In the genomic region with DNA sequence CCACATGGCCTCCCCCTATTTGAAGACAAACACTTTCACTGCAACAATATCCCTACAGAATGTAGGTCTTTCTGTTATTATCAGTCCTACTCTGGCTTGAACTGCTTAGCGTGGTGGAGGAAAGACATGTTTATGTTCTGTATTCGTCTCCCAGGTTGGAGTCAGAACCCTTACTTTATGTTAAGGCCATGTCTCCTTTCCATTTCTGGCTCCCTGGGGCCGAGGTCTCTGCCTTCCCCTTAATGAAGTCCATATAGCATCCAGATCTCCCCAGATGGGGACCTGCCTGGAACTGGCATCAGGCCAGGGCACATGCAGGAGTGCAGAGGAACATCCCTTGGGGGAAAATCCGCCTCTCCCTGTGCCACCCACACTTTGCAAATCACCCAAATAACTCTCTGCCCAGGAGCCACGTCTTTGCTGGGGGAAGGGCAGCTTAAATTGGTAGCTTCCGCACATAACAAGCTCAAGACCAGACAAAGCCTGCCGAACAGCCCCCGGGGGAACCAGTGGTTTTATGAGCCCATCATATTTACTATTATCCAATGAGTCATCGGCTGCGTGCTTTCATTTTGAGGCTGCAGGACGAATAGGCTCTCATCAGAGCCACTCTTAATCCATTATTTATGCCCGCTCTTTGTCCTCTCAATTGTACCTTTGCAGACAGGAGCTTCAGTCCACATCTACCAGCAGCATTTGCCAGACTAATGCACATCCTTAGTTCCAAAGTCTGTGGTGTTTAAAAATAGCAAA, we compare ENCODE assay signal across 9 cellular contexts.
DNase-seq lines count a peak whose midpoint lies in the region; ATAC-seq, FAIRE-seq and TF ChIP-seq lines count a peak whose summit lies in the region.
"Had no signal": no experiment of that assay in that cellular context is flagged by ENCODE, and none has a peak within 500 bp of the region (broad histone marks: within the 10 kb centered on the region; RNA-seq: fewer than 3 reads in every experiment).

No MANE protein-coding gene starts in this region.

- H3K4me3 ChIP-seq in liver (ENCODE audit: low read depth in 1 of 3, low read length in 3 of 3) (no peak overlapping the region), HepG2 (replicated peaks in 1 of 3; ENCODE audit: insufficient read depth in 1 of 3, low read depth in 2 of 3, low read length in 3 of 3) (no peak overlapping the region), bronchial epithelial cell (ENCODE audit: low read depth, low read length) (no peak overlapping the region), sigmoid colon (peak overlapping the region; percentile 8 to 37 (median 26)), esophagus squamous epithelium (peak overlapping the region in 1 of 4 donors; percentile 44), thyroid gland (replicated peaks in 1 of 3) (no peak overlapping the region)

- TF ChIP-seq RAD21 in liver (IDR thresholded peaks at IDR 0.05): no peak
- no peak for TF ChIP-seq RAD21 in HepG2 (CRISPR knock-in tag; IDR thresholded peaks at IDR 0.05)

- DNase-seq in HepG2 (ENCODE audit: low spot score) (no peak), NCI-H510A treated with DMSO at 0.1 percent for 48 hours (lab: John Stamatoyannopoulos, UW) (peak; percentile 74), bronchial epithelial cell (ENCODE audit: low read depth) (peak; percentile 87), sigmoid colon (no peak), esophagus squamous epithelium (lab: John Stamatoyannopoulos, UW) (no peak), thyroid gland (no peak)

- no peak overlapping the region for H3K4me2 ChIP-seq in HepG2 (ENCODE audit: low read depth, low read length)

- intact Hi-C loops in HepG2 (cut with micrococcal nuclease; ENCODE audit: unreplicated experiment) (no loop called here), sigmoid colon (cut with DNase I) (no loop called here), esophagus squamous epithelium (cut with DNase I) (no loop called here), thyroid gland (cut with DNase I) (no loop called here)

- H3K9me3 ChIP-seq in liver (ENCODE audit: control insufficient read depth in 4 of 4, low read length in 3 of 4): no peaks in the 10 kb centered on the region
- no peaks in the 10 kb centered on the region for H3K9me3 ChIP-seq in HepG2 (ENCODE audit: low read length)
- H3K9me3 ChIP-seq in sigmoid colon: no peaks in the 10 kb centered on the region
- H3K9me3 ChIP-seq in esophagus squamous epithelium: no peaks in the 10 kb centered on the region
- no peaks in the 10 kb centered on the region for H3K9me3 ChIP-seq in thyroid gland

- CTCF ChIA-PET in HepG2 (lab: Yijun Ruan, JAX; ENCODE audit: low intra/inter-chr PET ratio, low total read pairs): no interaction called here

- H3K27ac ChIP-seq in liver (ENCODE audit: low read depth in 1 of 2, low read length in 2 of 2): no peak overlapping the region
- H3K27ac ChIP-seq in HepG2 (ENCODE audit: extremely low read length, insufficient read depth, low read length): no peak overlapping the region
- peak overlapping the region in 1 of 4 donors; percentile 17 for H3K27ac ChIP-seq in sigmoid colon
- no peak overlapping the region for H3K27ac ChIP-seq in esophagus squamous epithelium
- no peak overlapping the region for H3K27ac ChIP-seq in thyroid gland

- no TSS peak for BruUV-seq in HepG2 (replicated peaks; lab: Mats Ljungman, UMichigan)

- no peaks in the 10 kb centered on the region for H4K20me1 ChIP-seq in HepG2 (ENCODE audit: insufficient read depth, low read length)

- FAIRE-seq in HepG2 (lab: Jason Lieb, UNC): no peak
- FAIRE-seq in bronchial epithelial cell (lab: Jason Lieb, UNC): no peak
- FAIRE-seq: G401.6 had no signal

- H3K36me3 ChIP-seq in liver (ENCODE audit: control insufficient read depth in 4 of 4, insufficient read depth in 3 of 4, low read depth in 1 of 4, low read length in 3 of 4) (no peaks in the 10 kb centered on the region), HepG2 (replicated peaks in 1 of 2; ENCODE audit: control insufficient read depth in 1 of 2, insufficient read depth in 2 of 2, low read length in 2 of 2) (no peaks in the 10 kb centered on the region), bronchial epithelial cell (ENCODE audit: control insufficient read depth, insufficient read depth, low read length) (no peaks in the 10 kb centered on the region), sigmoid colon (no peaks in the 10 kb centered on the region), esophagus squamous epithelium (no peaks in the 10 kb centered on the region), thyroid gland (no peaks in the 10 kb centered on the region)

- H3K9ac ChIP-seq in liver (ENCODE audit: low read depth in 1 of 2, low read length in 2 of 2) (no peak overlapping the region), HepG2 (ENCODE audit: insufficient read depth, low read depth, low read length) (no peak overlapping the region)

- H3K27me3 ChIP-seq in liver (ENCODE audit: control insufficient read depth in 4 of 4, insufficient read depth in 4 of 4, low read length in 3 of 4) (no peaks in the 10 kb centered on the region), HepG2 (ENCODE audit: control insufficient read depth in 1 of 2, insufficient read depth in 2 of 2, low read length in 2 of 2) (peaks cover 3 to 13% of the 10 kb centered on the region in 2 experiments; a peak in 3 of 5 replicates), bronchial epithelial cell (ENCODE audit: control insufficient read depth, insufficient read depth, low read length) (peaks cover 4% of the 10 kb centered on the region), sigmoid colon (no peaks in the 10 kb centered on the region), esophagus squamous epithelium (peaks cover 0 to 32% (median 0%) of the 10 kb centered on the region in 4 donors), thyroid gland (no peaks in the 10 kb centered on the region)

- H2AFZ ChIP-seq in HepG2 (ENCODE audit: low read length): no peak overlapping the region

- H3K79me2 ChIP-seq in HepG2 (ENCODE audit: insufficient read depth, low read length): no peaks in the 10 kb centered on the region

- WGBS in liver: 69% methylated on average over 12 of the region's 12 CpGs
- 58% methylated on average over 11 of the region's 12 CpGs for WGBS in HepG2 (ENCODE audit: low lambda C conversion rate)
- 17 to 39% methylated on average over 12 of the region's 12 CpGs for WGBS in sigmoid colon, 2 donors
- WGBS in esophagus squamous epithelium, 2 donors: 35 to 45% methylated on average over 11 of the region's 12 CpGs
- WGBS in thyroid gland, 2 donors: 75 to 91% methylated on average over 11 to 12 of the region's 12 CpGs

- POLR2A ChIA-PET in HepG2 (lab: Yijun Ruan, JAX): no interaction called here

- ATAC-seq in HepG2 (no peak), GM19455 (IDR thresholded peaks at IDR 0.05; ENCODE audit: unreplicated experiment) (no peak)

- no peak for TF ChIP-seq CTCF in liver (IDR thresholded peaks at IDR 0.05; ENCODE audit: low read depth, low read length, missing input control)
- TF ChIP-seq CTCF in HepG2 (CRISPR knock-in tag; IDR thresholded peaks at IDR 0.05): no peak
- TF ChIP-seq CTCF in bronchial epithelial cell (IDR thresholded peaks at IDR 0.05; ENCODE audit: insufficient read depth, low read length, severe bottlenecking): no peak
- TF ChIP-seq CTCF in sigmoid colon (IDR thresholded peaks at IDR 0.05): no peak
- no peak for TF ChIP-seq CTCF in esophagus squamous epithelium (IDR thresholded peaks at IDR 0.05)
- TF ChIP-seq CTCF in thyroid gland (IDR thresholded peaks at IDR 0.05): no peak

- in situ Hi-C loops in HepG2 (cut with HindIII; ENCODE audit: extremely low pct_ligation_motif_present, low pct_unique_long_range_greater_than_20kb): no loop called here

- TF ChIP-seq EP300 in HepG2 (IDR thresholded peaks at IDR 0.05; ENCODE audit: low read depth in 2 of 2, low read length in 2 of 2): no peak
- TF ChIP-seq EP300 in HepG2 (CRISPR knock-in tag; IDR thresholded peaks at IDR 0.05; ENCODE audit: borderline replicate concordance): no peak
- no peak for TF ChIP-seq EP300 in sigmoid colon (IDR thresholded peaks at IDR 0.05)

- H3K4me1 ChIP-seq in liver (ENCODE audit: control insufficient read depth in 4 of 4, insufficient read depth in 4 of 4, low read length in 3 of 4) (peaks cover 0 to 12% (median 8%) of the 10 kb centered on the region in 4 donors), HepG2 (ENCODE audit: insufficient read depth, low read length) (peaks cover 41% of the 10 kb centered on the region), sigmoid colon (peaks cover 0 to 14% (median 11%) of the 10 kb centered on the region in 4 donors), esophagus squamous epithelium (peaks cover 5 to 44% (median 18%) of the 10 kb centered on the region in 3 donors), thyroid gland (peaks cover 0 to 23% of the 10 kb centered on the region in 2 donors)

- TF ChIP-seq POLR2A in HepG2 (IDR thresholded peaks at IDR 0.05; ENCODE audit: insufficient read depth in 1 of 2, low read depth in 2 of 2, low read length in 2 of 2) (no peak), sigmoid colon (IDR thresholded peaks at IDR 0.05) (no peak), esophagus squamous epithelium (IDR thresholded peaks at IDR 0.05) (no peak), thyroid gland (IDR thresholded peaks at IDR 0.05) (no peak)

TF ChIP-seq in liver, 16 proteins besides CTCF, POLR2A, EP300 and RAD21:
- TF ChIP-seq HNF4G (IDR thresholded peaks at IDR 0.05) (no peak), HNF4A (conservative IDR thresholded peaks at IDR 0.05) (peak; percentile 39 to 69), TAF1 (conservative IDR thresholded peaks at IDR 0.05) (no peak), YY1 (IDR thresholded peaks at IDR 0.05) (no peak)
TF ChIP-seq in liver: peak in this region for 1.

TF ChIP-seq in HepG2, 621 proteins besides CTCF, POLR2A, EP300 and RAD21 (continues in another document):
- TF ChIP-seq ZNF264 (CRISPR knock-in tag; IDR thresholded peaks at IDR 0.05) (no peak), CEBPG (CRISPR knock-in tag; IDR thresholded peaks at IDR 0.05) (no peak), ZNF747 (CRISPR knock-in tag; IDR thresholded peaks at IDR 0.05; ENCODE audit: borderline replicate concordance) (no peak), ZBTB43 (CRISPR knock-in tag; conservative IDR thresholded peaks at IDR 0.05) (no peak)

Comparison
In these comparisons a context has a peak if more than half of its experiments do, and no peak if none do; other contexts are left out.
1. H3K4me3 ChIP-seq: peak in sigmoid colon (4 of 4); none in liver (0 of 3), HepG2 (0 of 3), bronchial epithelial cell (single experiment) and thyroid gland (0 of 3).
2. DNase-seq: peak in NCI-H510A treated with DMSO at 0.1 percent for 48 hours (single experiment) and bronchial epithelial cell (single experiment); none in HepG2 (single experiment), sigmoid colon (single experiment), esophagus squamous epithelium (single experiment) and thyroid gland (0 of 2).